33 cellular contexts compared by ENCODE assay signal in the genomic region with DNA sequence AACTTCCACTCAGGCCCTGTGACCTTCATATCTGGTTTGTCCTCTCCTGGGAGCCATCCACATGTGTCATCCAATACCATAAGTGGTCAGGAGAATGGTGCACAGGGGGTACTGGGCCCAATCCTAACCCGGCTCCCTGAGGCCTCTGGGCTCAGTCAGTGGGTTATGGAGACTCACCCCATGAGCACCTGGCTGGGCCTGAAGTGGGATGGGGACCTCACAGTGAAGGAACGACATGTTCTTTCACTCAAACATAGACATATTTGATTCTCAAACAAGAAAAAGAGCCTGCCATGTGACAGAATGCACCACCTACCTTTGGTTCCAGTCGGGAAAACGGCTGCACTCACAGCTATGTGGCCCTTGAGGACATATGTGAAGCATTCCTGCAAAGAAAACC.
"Had no signal": no experiment of that assay in that cellular context is flagged by ENCODE, and none has a peak within 500 bp of the region (broad histone marks: within the 10 kb centered on the region; RNA-seq: fewer than 3 reads in every experiment).

No MANE protein-coding gene starts in this region.

- H3K27ac ChIP-seq: ascending aorta, cardiac muscle cell, Peyer's patch, SJSA1 had no signal

- H3K27me3 Mint-ChIP-seq: activated CD4-positive, alpha-beta memory T cell treated with anti-CD3 and anti-CD28 coated beads for 36 hours; activated CD4-positive, alpha-beta T cell treated with anti-CD3 and anti-CD28 coated beads, Interleukin-2, amount 10 ng/mL, durations not matched to agents 24 days and 14 days; activated naive CD8-positive, alpha-beta T cell treated with anti-CD3 and anti-CD28 coated beads for 36 hours; central memory CD8-positive, alpha-beta T cell had no signal

- H3K4me3 ChIP-seq: ascending aorta, cardiac muscle cell, K562, Peyer's patch, SJSA1 had no signal

- H3K27me3 ChIP-seq: ascending aorta, cardiac muscle cell, Peyer's patch, SJSA1 had no signal

- H3K9me3 ChIP-seq: ascending aorta, Peyer's patch, SJSA1, SK-N-SH had no signal

- H3K4me1 Mint-ChIP-seq: activated CD4-positive, alpha-beta T cell treated with anti-CD3 and anti-CD28 coated beads, Interleukin-2, amount 10 ng/mL, durations not matched to agents 24 days and 14 days; activated naive CD8-positive, alpha-beta T cell treated with anti-CD3 and anti-CD28 coated beads for 36 hours; central memory CD8-positive, alpha-beta T cell had no signal

- H3K9me3 Mint-ChIP-seq: activated CD4-positive, alpha-beta memory T cell treated with anti-CD3 and anti-CD28 coated beads for 36 hours; activated CD4-positive, alpha-beta T cell treated with anti-CD3 and anti-CD28 coated beads, Interleukin-2, amount 10 ng/mL, durations not matched to agents 24 days and 14 days; activated naive CD8-positive, alpha-beta T cell treated with anti-CD3 and anti-CD28 coated beads for 36 hours; activated T-cell treated with anti-CD3 and anti-CD28 coated beads, Interleukin-2, amount 50 U/mL, for 4 hours; activated T-helper 1 cell treated with anti-CD3 and anti-CD28 coated beads, Interleukin-12 subunit alpha, Interleukin-12 subunit beta, Interleukin-2, Interleukin-4 antibody, amounts not matched to agents 30 ng/mL and 10 ng/mL and 1 ng/mL, durations not matched to agents 14 hours and 24 hours and 36 hours; central memory CD8-positive, alpha-beta T cell; T-helper 1 cell treated with Interleukin-12 subunit alpha and Interleukin-12 subunit beta and Interleukin-4 antibody, amounts not matched to agents 30 μg/mL and 1 μg/mL, for 36 hours; T-helper 2 cell treated with Interferon-gamma antibody and Interleukin-4, amounts not matched to agents 5 μg/mL and 100 μg/mL, for 36 hours had no signal

- H3K27ac Mint-ChIP-seq: activated CD4-positive, alpha-beta memory T cell treated with anti-CD3 and anti-CD28 coated beads for 36 hours; activated CD4-positive, alpha-beta T cell treated with anti-CD3 and anti-CD28 coated beads, Interleukin-2, amount 10 ng/mL, durations not matched to agents 24 days and 14 days; activated naive CD8-positive, alpha-beta T cell treated with anti-CD3 and anti-CD28 coated beads for 36 hours; activated T-helper 1 cell treated with anti-CD3 and anti-CD28 coated beads, Interleukin-12 subunit alpha, Interleukin-12 subunit beta, Interleukin-2, Interleukin-4 antibody, amounts not matched to agents 30 ng/mL and 10 ng/mL and 1 ng/mL, durations not matched to agents 14 hours and 24 hours and 36 hours; T-helper 1 cell treated with Interleukin-12 subunit alpha and Interleukin-12 subunit beta and Interleukin-4 antibody, amounts not matched to agents 30 μg/mL and 1 μg/mL, for 36 hours; T-helper 2 cell treated with Interferon-gamma antibody and Interleukin-4, amounts not matched to agents 5 μg/mL and 100 μg/mL, for 36 hours had no signal

- DNase-seq: activated CD4-positive, alpha-beta memory T cell treated with anti-CD3 and anti-CD28 coated beads for 36 hours; activated CD4-positive, alpha-beta T cell treated with anti-CD3 and anti-CD28 coated beads, Interleukin-2, amount 10 ng/mL, durations not matched to agents 24 days and 14 days; activated effector memory CD4-positive, alpha-beta T cell treated with anti-CD3 and anti-CD28 coated beads, Interleukin-2, amount 50 U/mL, for 16 hours; activated naive CD4-positive, alpha-beta T cell; activated naive CD4-positive, alpha-beta T cell treated with anti-CD3 and anti-CD28 coated beads, Interleukin-2, amount 50 U/mL, for 16 hours; activated naive CD8-positive, alpha-beta T cell treated with anti-CD3 and anti-CD28 coated beads for 36 hours; activated T-cell treated with anti-CD3 and anti-CD28 coated beads for 4 hours; activated T-cell treated with anti-CD3 and anti-CD28 coated beads, Interleukin-2, amount 50 U/mL, for 4 hours; amniotic stem cell; NCI-H1092 treated with DMSO at 0.1 percent for 48 hours; NCI-H1417; NCI-H146; NCI-H187; NCI-H2029 treated with DMSO at 0.1 percent for 48 hours; NCI-H2107; NCI-H2171; NCI-H510A; NCI-H526; NCI-H748 treated with DMSO at 0.1 percent for 48 hours; NK-92 treated with Interleukin-12 subunit alpha and Interleukin-12 subunit beta, amount 100 ng/mL, for 24 hours; PC-3; Peyer's patch; RPMI8226; SHP77 treated with DMSO at 0.1 percent for 48 hours; SK-N-SH had no signal

- ATAC-seq: activated T-cell treated with anti-CD3 and anti-CD28 coated beads, Interleukin-2, amount 50 U/mL, for 4 hours; K562; PC-3 had no signal

- H3K4me1 ChIP-seq: ascending aorta, Peyer's patch, SJSA1 had no signal

- H3K4me3 Mint-ChIP-seq: activated CD4-positive, alpha-beta memory T cell treated with anti-CD3 and anti-CD28 coated beads for 36 hours; activated CD4-positive, alpha-beta T cell treated with anti-CD3 and anti-CD28 coated beads, Interleukin-2, amount 10 ng/mL, durations not matched to agents 24 days and 14 days; activated naive CD8-positive, alpha-beta T cell treated with anti-CD3 and anti-CD28 coated beads for 36 hours; activated T-cell treated with anti-CD3 and anti-CD28 coated beads, Interleukin-2, amount 50 U/mL, for 4 hours; activated T-helper 1 cell treated with anti-CD3 and anti-CD28 coated beads, Interleukin-12 subunit alpha, Interleukin-12 subunit beta, Interleukin-2, Interleukin-4 antibody, amounts not matched to agents 30 ng/mL and 10 ng/mL and 1 ng/mL, durations not matched to agents 14 hours and 24 hours and 36 hours; central memory CD8-positive, alpha-beta T cell; T-helper 1 cell treated with Interleukin-12 subunit alpha and Interleukin-12 subunit beta and Interleukin-4 antibody, amounts not matched to agents 30 μg/mL and 1 μg/mL, for 36 hours; T-helper 2 cell treated with Interferon-gamma antibody and Interleukin-4, amounts not matched to agents 5 μg/mL and 100 μg/mL, for 36 hours had no signal
